In genomic region chr3:94028093-94028837, GRCh38 we compare ENCODE assay signal across 16 cellular contexts. TPM values are rescaled to one million over a fixed set of nuclear protein-coding genes. Genes with fewer than 3 reads are reported as not detected.
DNase-seq lines count a peak whose midpoint lies in the region; ATAC-seq and TF ChIP-seq lines count a peak whose summit lies in the region.
"Had no signal": no experiment of that assay in that cellular context is flagged by ENCODE, and none has a peak within 500 bp of the region (broad histone marks: within the 10 kb centered on the region; RNA-seq: fewer than 3 reads in every experiment).

TSS of gene STX19 (minus strand) at chr3:94028597. CDS start at chr3:94015269, 13,328 bp downstream.

- H3K4me1 ChIP-seq in mucosa of descending colon (ENCODE audit: low read depth): peaks cover 3% of the 10 kb centered on the region

- no peaks in the 10 kb centered on the region for H3K9me3 ChIP-seq in mucosa of descending colon

- DNase-seq in COR-L47 (lab: John Stamatoyannopoulos, UW) (peak; percentile 68), NCI-H1417 treated with DMSO at 0.1 percent for 48 hours (lab: John Stamatoyannopoulos, UW) (peak; percentile 69), T47D (ENCODE audit: low read depth in 1 of 2, low spot score in 1 of 2) (peak; percentile 55 to 89), mucosa of descending colon (peak in 1 of 3 donors; percentile 83)
- DNase-seq in activated naive CD4-positive, alpha-beta T cell treated with Interleukin-2 at 50 U/mL for 16 hours: no peak
- DNase-seq: activated CD8-positive, alpha-beta memory T cell treated with anti-CD3 and anti-CD28 coated beads, Interleukin-2, amount 10 ng/mL, durations not matched to agents 7 days and 5 days; EL; foreskin fibroblast; NCI-H446 treated with DMSO at 0.1 percent for 48 hours; stimulated activated CD8-positive, alpha-beta memory T cell treated with anti-CD3 and anti-CD28 coated beads, Interleukin-4, amount 100 ng/mL, for 48 hours; T1000 had no signal

- peak within 1 kb of the TSS; percentile 16 for H3K4me3 ChIP-seq in mucosa of descending colon
- H3K4me3 ChIP-seq: K562 had no signal

- no peaks in the 10 kb centered on the region for H3K36me3 ChIP-seq in mucosa of descending colon (ENCODE audit: low read depth)

- in situ Hi-C loops in T47D (cut with HindIII; ENCODE audit: low pct_unique_long_range_greater_than_20kb, low sequenced_read_pairs): no loop called here

- ATAC-seq in mucosa of descending colon (peak; percentile 60), GM21423 (IDR thresholded peaks at IDR 0.05; ENCODE audit: unreplicated experiment) (no peak), GM21526 (IDR thresholded peaks at IDR 0.05; ENCODE audit: low FRiP score, unreplicated experiment) (no peak), GM21528 (IDR thresholded peaks at IDR 0.05; ENCODE audit: low FRiP score, unreplicated experiment) (no peak)
- ATAC-seq: activated CD8-positive, alpha-beta memory T cell treated with anti-CD3 and anti-CD28 coated beads, Interleukin-2, amount 10 ng/mL, durations not matched to agents 7 days and 5 days; K562 had no signal

- intact Hi-C loops in mucosa of descending colon (cut with DNase I, micrococcal nuclease): loop anchor here in 1 of 2 donors (5.0 kb wide), 1 partner anchor 34 kb away; the partner anchor contains the start of genes DHFR2 and NSUN3

- no peak for TF ChIP-seq CTCF in mucosa of descending colon (IDR thresholded peaks at IDR 0.05)

RNA-seq across cellular contexts. Expression of gene STX19, which starts in this region (rescaled TPM):
- 10 to 100 TPM in 2 of 3 donors, 1 to 10 TPM in 1; 7.5 to 20.6 (median 18.9) TPM for total RNA-seq in mucosa of descending colon
- total RNA-seq: activated CD8-positive, alpha-beta memory T cell treated with anti-CD3 and anti-CD28 coated beads, Interleukin-2, amount 10 ng/mL, durations not matched to agents 7 days and 5 days; K562; kidney epithelial cell had no signal
